Comparison of ENCODE assay signal across 8 cellular contexts in the genomic region with DNA sequence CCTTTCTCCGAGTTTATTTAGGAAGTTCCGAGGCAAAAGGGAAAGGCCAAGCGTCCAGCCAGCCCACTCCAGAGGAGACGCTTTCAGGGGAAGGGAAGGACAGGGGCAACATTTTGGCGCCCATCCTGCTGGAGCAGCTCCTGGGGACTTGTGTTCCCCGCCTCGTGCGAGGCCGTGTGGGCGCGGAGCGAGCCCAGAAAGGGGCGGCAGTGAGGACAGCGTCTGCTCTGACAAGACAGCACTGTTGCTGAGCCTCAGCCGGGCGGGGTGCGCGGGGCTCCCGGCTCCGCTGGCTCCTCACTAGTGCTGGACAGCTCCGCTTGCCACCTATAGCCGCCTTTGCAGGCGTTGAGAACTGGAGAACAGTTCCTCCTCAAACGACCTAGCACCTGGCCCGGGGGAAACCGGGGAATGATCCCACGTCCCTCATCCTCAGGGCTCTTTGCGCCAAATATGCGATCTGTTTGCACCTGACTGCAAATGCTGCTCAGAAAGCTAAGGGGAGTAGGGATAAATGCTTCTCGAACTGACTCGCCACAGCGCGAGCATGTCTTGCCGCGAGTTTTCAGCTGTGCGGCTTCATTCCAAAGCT. TPM values are rescaled to one million over a fixed set of nuclear protein-coding genes. Genes with fewer than 3 reads are reported as not detected.
A peak's percentile ranks its signal among the peaks of the same experiment; 100 is the strongest.
DNase-seq lines count a peak whose midpoint lies in the region; ATAC-seq, FAIRE-seq and TF ChIP-seq lines count a peak whose summit lies in the region.

No MANE protein-coding gene starts in this region.

- 1% methylated on average over 28 of the region's 36 CpGs for WGBS in K562 (ENCODE audit: insufficient coverage, low coverage, missing lambda C conversion rate)

- H4K20me1 ChIP-seq in K562 (replicated peaks; ENCODE audit: control insufficient read depth, insufficient read depth, low read length): no peaks in the 10 kb centered on the region

- in situ Hi-C loops in GM13976 (cut with MboI; ENCODE audit: low sequenced_read_pairs, unreplicated experiment) (loop anchor here (25.0 kb wide), 1 partner anchor 282 kb away; no protein-coding TSS in a partner anchor), K562 (cut with MboI) (no loop called here)

- CTCF ChIA-PET in K562 (lab: Yijun Ruan, JAX; ENCODE audit: low intra/inter-chr PET ratio): no interaction called here

- no peaks in the 10 kb centered on the region for H3K79me2 ChIP-seq in K562 (ENCODE audit: control insufficient read depth, insufficient read depth, low read length)

- TF ChIP-seq POLR2A in K562 (conservative IDR thresholded peaks at IDR 0.05) (no peak), GM18505 (IDR thresholded peaks at IDR 0.05; ENCODE audit: borderline replicate concordance, extremely low read depth, insufficient read depth, insufficient read length) (no peak)

- no peaks in the 10 kb centered on the region for H3K36me3 ChIP-seq in K562 (ENCODE audit: control insufficient read depth, insufficient read depth, low read length)

- POLR2A ChIA-PET in K562 (lab: Yijun Ruan, JAX): interaction anchor here (0.7 kb wide), 1 partner anchor 520 kb away, joined by 4 read pairs; no protein-coding TSS in a partner anchor

- no peak overlapping the region for H3K4me2 ChIP-seq in K562 (ENCODE audit: insufficient read depth, low read length)

- DNase-seq in GM13976 (ENCODE audit: low spot score) (peak; percentile 71), NCI-H1092 (lab: John Stamatoyannopoulos, UW) (peak; percentile 9), K562 (ENCODE audit: extremely low read depth in 1 of 4, low spot score in 3 of 4) (peak in 2 of 4 experiments; percentile 7 to 18), hippocampal formation (lab: John Stamatoyannopoulos, UW) (peak; percentile 36 to 58), renal cortical epithelial cell (ENCODE audit: low read depth) (peak; percentile 55), GF-D8 (lab: John Stamatoyannopoulos, UW) (no peak)

- H3K27ac ChIP-seq in K562 (ENCODE audit: extremely low read depth, low read depth, low read length): no peak overlapping the region

- no peaks in the 10 kb centered on the region for H3K9me1 ChIP-seq in K562 (ENCODE audit: control insufficient read depth, insufficient read depth, low read length)

- no TSS peak for BruUV-seq in K562 (replicated peaks; lab: Mats Ljungman, UMichigan)

- no peaks in the 10 kb centered on the region for H3K9me3 ChIP-seq in K562 (replicated peaks; ENCODE audit: control insufficient read depth, insufficient read depth, low read depth, low read length)

- no peak overlapping the region for H3K4me3 ChIP-seq in K562

- TF ChIP-seq CTCF in GM13976 (IDR thresholded peaks at IDR 0.05; ENCODE audit: borderline replicate concordance, control extremely low read depth, extremely low read depth, insufficient read depth, missing control alignments) (no peak), K562 (IDR thresholded peaks at IDR 0.05 in 2 of 3, conservative IDR thresholded peaks at IDR 0.05 in 1 of 3; ENCODE audit: insufficient read depth in 2 of 3, low read depth in 1 of 3, low read length in 3 of 3) (no peak)

- H2AFZ ChIP-seq in K562 (ENCODE audit: low read depth, low read length): no peak overlapping the region

- ATAC-seq in K562: peak; percentile 73
- ATAC-seq in GM19023 (IDR thresholded peaks at IDR 0.05; ENCODE audit: unreplicated experiment): no peak
- no peak for ATAC-seq in GM18505 (IDR thresholded peaks at IDR 0.05; ENCODE audit: unreplicated experiment)

- H3K4me1 ChIP-seq in K562 (replicated peaks in 1 of 2; ENCODE audit: control insufficient read depth in 2 of 2, insufficient read depth in 2 of 2, low read length in 2 of 2): peaks cover 0 to 15% of the 10 kb centered on the region in 2 experiments; a peak in 2 of 5 replicates

- intact Hi-C loops in K562 (cut with micrococcal nuclease): no loop called here

- peaks cover 7 to 10% of the 10 kb centered on the region in 2 experiments; a peak in 3 of 5 replicates for H3K27me3 ChIP-seq in K562 (ENCODE audit: control insufficient read depth in 2 of 2, insufficient read depth in 2 of 2, low read length in 2 of 2)

- no peak for TF ChIP-seq EP300 in K562 (IDR thresholded peaks at IDR 0.05; ENCODE audit: low read length)

- no peak for TF ChIP-seq RAD21 in K562 (CRISPR knock-in tag; conservative IDR thresholded peaks at IDR 0.05 in 1 of 2, IDR thresholded peaks at IDR 0.05 in 1 of 2)

- FAIRE-seq in K562 (lab: Jason Lieb, UNC): no peak

- H3K9ac ChIP-seq in K562 (ENCODE audit: insufficient read depth in 1 of 2, low read depth in 2 of 2, low read length in 2 of 2): no peak overlapping the region

TF ChIP-seq in K562, 482 proteins besides CTCF, POLR2A, EP300 and RAD21:
- TF ChIP-seq HOXB6 (CRISPR knock-in tag; IDR thresholded peaks at IDR 0.05; ENCODE audit: borderline replicate concordance) (no peak), CBFA2T3 (IDR thresholded peaks at IDR 0.05) (no peak), EHMT2 (IDR thresholded peaks at IDR 0.05) (peak; percentile 66; the same call in 1 of the 2 replicates)
- TF ChIP-seq, protein P1, sequence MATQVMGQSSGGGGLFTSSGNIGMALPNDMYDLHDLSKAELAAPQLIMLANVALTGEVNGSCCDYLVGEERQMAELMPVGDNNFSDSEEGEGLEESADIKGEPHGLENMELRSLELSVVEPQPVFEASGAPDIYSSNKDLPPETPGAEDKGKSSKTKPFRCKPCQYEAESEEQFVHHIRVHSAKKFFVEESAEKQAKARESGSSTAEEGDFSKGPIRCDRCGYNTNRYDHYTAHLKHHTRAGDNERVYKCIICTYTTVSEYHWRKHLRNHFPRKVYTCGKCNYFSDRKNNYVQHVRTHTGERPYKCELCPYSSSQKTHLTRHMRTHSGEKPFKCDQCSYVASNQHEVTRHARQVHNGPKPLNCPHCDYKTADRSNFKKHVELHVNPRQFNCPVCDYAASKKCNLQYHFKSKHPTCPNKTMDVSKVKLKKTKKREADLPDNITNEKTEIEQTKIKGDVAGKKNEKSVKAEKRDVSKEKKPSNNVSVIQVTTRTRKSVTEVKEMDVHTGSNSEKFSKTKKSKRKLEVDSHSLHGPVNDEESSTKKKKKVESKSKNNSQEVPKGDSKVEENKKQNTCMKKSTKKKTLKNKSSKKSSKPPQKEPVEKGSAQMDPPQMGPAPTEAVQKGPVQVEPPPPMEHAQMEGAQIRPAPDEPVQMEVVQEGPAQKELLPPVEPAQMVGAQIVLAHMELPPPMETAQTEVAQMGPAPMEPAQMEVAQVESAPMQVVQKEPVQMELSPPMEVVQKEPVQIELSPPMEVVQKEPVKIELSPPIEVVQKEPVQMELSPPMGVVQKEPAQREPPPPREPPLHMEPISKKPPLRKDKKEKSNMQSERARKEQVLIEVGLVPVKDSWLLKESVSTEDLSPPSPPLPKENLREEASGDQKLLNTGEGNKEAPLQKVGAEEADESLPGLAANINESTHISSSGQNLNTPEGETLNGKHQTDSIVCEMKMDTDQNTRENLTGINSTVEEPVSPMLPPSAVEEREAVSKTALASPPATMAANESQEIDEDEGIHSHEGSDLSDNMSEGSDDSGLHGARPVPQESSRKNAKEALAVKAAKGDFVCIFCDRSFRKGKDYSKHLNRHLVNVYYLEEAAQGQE (CRISPR knock-in tag; IDR thresholded peaks at IDR 0.05; ENCODE audit: low read depth): 0 out of 2 replicates have a peak, but pooled peaks have one; percentile 52

RNA-seq across cellular contexts. Expression of a gene that starts 0.7 kb away (rescaled TPM):
- total RNA-seq in K562 (2011; cell fraction: chromatin; rRNA removed; ENCODE audit: low replicate concordance): not detected in 2 replicates
- total RNA-seq in K562 (2011; cell fraction: nucleolus; rRNA removed): not detected in 2 replicates
- not detected in 2 replicates for total RNA-seq in K562 (2011; cell fraction: nucleoplasm; rRNA removed)
- total RNA-seq in K562 (2014; rRNA removed) (not detected in 2 replicates), K562 (2014; rRNA removed; fragmentation: Illumina TruSeq; extraction: Trizol) (not detected in 2 replicates), K562 (2015; rRNA removed; fragmentation: Illumina TruSeq; extraction: Trizol) (under 0.01 and 0.04 TPM in 2 replicates), K562 (2021) (not detected in 2 replicates), renal cortical epithelial cell (0.17 and 0.99 TPM in 2 replicates)
- polyA plus RNA-seq in K562 (2011; rRNA removed) (not detected in 2 replicates), K562 (2014; fragmentation: Illumina TruSeq; extraction: Trizol) (not detected in 2 replicates), K562 (2014; fragmentation: Nextera tagmentation; extraction: Ambion mirVana) (under 1 TPM in 1 of 2 experiments, not detected in 1; under 0.01 TPM), K562 (2014; rRNA removed) (0.20 TPM in 1 of 2 replicates, not detected in the other)
- not detected in 2 replicates for polyA plus RNA-seq in K562 (2011; cell fraction: cytosol; rRNA removed)
- polyA plus RNA-seq in K562 (2011; cell fraction: nucleus; rRNA removed): 0.01 TPM in 1 of 2 replicates, not detected in the other
- not detected in 2 replicates for polyA plus RNA-seq in K562 (2012)
- under 0.01 TPM in 1 of 2 replicates, not detected in the other for polyA minus RNA-seq in K562 (2011; rRNA and poly(A)+ RNA removed)
- polyA minus RNA-seq in K562 (2011; cell fraction: cytosol; rRNA and poly(A)+ RNA removed): not detected in 2 replicates
- polyA minus RNA-seq in K562 (2011; cell fraction: nucleus; rRNA and poly(A)+ RNA removed): 0.11 TPM in 1 of 2 replicates, not detected in the other
